In the genomic region with DNA sequence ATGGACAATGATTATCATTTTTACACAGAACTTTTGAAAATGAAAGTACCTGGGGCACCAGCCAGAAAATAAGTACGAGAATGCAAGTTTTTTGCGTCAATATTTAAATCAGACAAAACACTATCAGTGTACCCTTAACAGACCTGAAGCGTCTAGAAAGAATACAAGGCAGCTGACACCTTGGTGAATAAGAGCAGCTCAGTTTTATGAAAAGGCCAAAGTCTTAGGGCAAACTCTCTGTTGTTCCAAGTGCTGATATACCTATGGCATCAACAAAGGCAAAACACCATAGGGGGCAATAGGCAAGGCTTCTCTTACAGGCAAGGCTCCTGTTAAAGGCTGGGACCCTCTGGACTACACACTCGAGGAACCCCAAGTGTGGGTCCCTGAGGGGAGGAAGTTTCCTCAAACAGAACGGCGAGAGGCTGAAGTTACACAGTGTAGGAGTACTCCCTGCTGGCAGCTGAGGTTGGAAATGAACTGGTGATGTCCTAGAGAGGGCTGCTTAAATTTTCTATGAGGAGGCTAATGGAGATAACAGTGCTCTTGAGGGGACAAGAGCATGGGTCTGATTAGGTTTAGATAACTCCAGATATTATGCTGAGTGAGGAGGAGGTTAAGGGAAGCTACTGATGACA, we compare ENCODE assay signal across 16 cellular contexts.
DNase-seq lines count a peak whose midpoint lies in the region; ATAC-seq and TF ChIP-seq lines count a peak whose summit lies in the region.
"Had no signal": no experiment of that assay in that cellular context is flagged by ENCODE, and none has a peak within 500 bp of the region (broad histone marks: within the 10 kb centered on the region; RNA-seq: fewer than 3 reads in every experiment).

No MANE protein-coding gene starts in this region.

- H3K27ac ChIP-seq in A673 (ENCODE audit: low read depth, low read length, poor library complexity, severe bottlenecking): peak overlapping the region; percentile 68
- H3K27ac ChIP-seq in tibial nerve: peak overlapping the region in 2 of 4 donors; percentile 73 to 76

- CTCF ChIA-PET in A673 (lab: Charles Lee): interaction anchor here (0.7 kb wide), 1 partner anchor 202 kb away, joined by 4 read pairs; no protein-coding TSS in a partner anchor
- CTCF ChIA-PET in HEK293T (lab: Yijun Ruan, JAX): no interaction called here

- POLR2A ChIA-PET in A673 (lab: Charles Lee; ENCODE audit: low non-redundant PET): no interaction called here
- POLR2A ChIA-PET in HEK293T (lab: Yijun Ruan, JAX): no interaction called here

- H3K36me3 Mint-ChIP-seq in naive B cell: peaks cover 6 to 11% of the 10 kb centered on the region in 2 donors

- H3K27me3 ChIP-seq in A673 (replicated peaks; ENCODE audit: insufficient read depth, low read depth, low read length, poor library complexity) (no peaks in the 10 kb centered on the region), tibial nerve (no peaks in the 10 kb centered on the region)

- H3K4me3 Mint-ChIP-seq in naive B cell: peak overlapping the region in 1 of 8 donors; percentile 26
- H3K4me3 Mint-ChIP-seq: naive thymus-derived CD8-positive, alpha-beta T cell had no signal

- H3K4me1 Mint-ChIP-seq in naive B cell: peaks cover 0 to 14% (median 11%) of the 10 kb centered on the region in 3 donors

- no TSS peak for BruUV-seq in A673 (replicated peaks; lab: Mats Ljungman, UMichigan)

- TF ChIP-seq EP300 in tibial nerve (IDR thresholded peaks at IDR 0.05): no peak

- H3K27ac Mint-ChIP-seq in naive B cell: peak overlapping the region in 4 of 6 donors; percentile 25 to 77 (median 48)

- peak overlapping the region; percentile 14 for H3K4me3 ChIP-seq in A673 (ENCODE audit: low read depth, low read length, poor library complexity, severe bottlenecking)
- peak overlapping the region in 1 of 4 donors; percentile 19 for H3K4me3 ChIP-seq in tibial nerve
- H3K4me3 ChIP-seq: skin epidermis had no signal

- H3K36me3 ChIP-seq in A673 (ENCODE audit: insufficient read depth, low read length, poor library complexity, severe bottlenecking): no peaks in the 10 kb centered on the region
- H3K36me3 ChIP-seq in tibial nerve: no peaks in the 10 kb centered on the region

- H3K4me1 ChIP-seq in A673 (ENCODE audit: insufficient read depth, low read length, poor library complexity, severe bottlenecking) (peaks cover 21% of the 10 kb centered on the region), tibial nerve (peaks cover 0 to 31% (median 0%) of the 10 kb centered on the region in 4 donors)

- peaks cover 0 to 4% (median 0%) of the 10 kb centered on the region in 7 donors for H3K9me3 Mint-ChIP-seq in naive B cell
- H3K9me3 Mint-ChIP-seq: naive thymus-derived CD8-positive, alpha-beta T cell had no signal

- DNase-seq in A673 (ENCODE audit: low spot score) (peak; percentile 37), fibroblast of gingiva (ENCODE audit: low read depth) (peak; percentile 17), naive B cell (no peak), tibial nerve (ENCODE audit: low spot score in 2 of 2) (no peak), HEK293T (ENCODE audit: extremely low spot score) (no peak), HUDEP-2 (lab: John Stamatoyannopoulos, UW; ENCODE audit: unreplicated experiment in 76 of 76) (no peak)
- no peak for DNase-seq in activated CD4-positive, CD25-positive, alpha-beta regulatory T cell treated with anti-CD3 and anti-CD28 coated beads, Interleukin-2, amount 50 U/mL, for 72 hours
- DNase-seq: activated CD4-positive, alpha-beta T cell treated with anti-CD3 and anti-CD28 coated beads, Interleukin-2, amount 50 U/mL, for 48 hours; activated effector memory CD4-positive, alpha-beta T cell treated with anti-CD3 and anti-CD28 coated beads, Interleukin-2, amount 50 U/mL, for 16 hours; EL; naive thymus-derived CD8-positive, alpha-beta T cell; NCI-H2171; PC-3; T-helper 1 cell had no signal

- TF ChIP-seq CTCF in A673 (conservative IDR thresholded peaks at IDR 0.05; ENCODE audit: low read depth, low read length) (peak; percentile 26; the same call in 1 of the 2 replicates), tibial nerve (IDR thresholded peaks at IDR 0.05) (no peak)

- 50 to 63% methylated on average over 6 of the region's 6 CpGs for WGBS in tibial nerve, 2 donors

- peak; percentile 43 for ATAC-seq in HG03095 (IDR thresholded peaks at IDR 0.05; ENCODE audit: unreplicated experiment)
- ATAC-seq in naive B cell (ENCODE audit: low read depth in 2 of 2): peak; percentile 32 to 83
- ATAC-seq: naive thymus-derived CD8-positive, alpha-beta T cell; PC-3 had no signal

- no peaks in the 10 kb centered on the region for H3K27me3 Mint-ChIP-seq in naive B cell
- H3K27me3 Mint-ChIP-seq: naive thymus-derived CD8-positive, alpha-beta T cell had no signal

- intact Hi-C loops in A673 (cut with micrococcal nuclease; ENCODE audit: unreplicated experiment): loop anchor here (10.0 kb wide), 1 partner anchor 200 kb away; no protein-coding TSS in a partner anchor

- H3K9me3 ChIP-seq in A673 (ENCODE audit: low read depth, low read length, poor library complexity, severe bottlenecking) (no peaks in the 10 kb centered on the region), tibial nerve (no peaks in the 10 kb centered on the region)

- no peak for TF ChIP-seq POLR2A in tibial nerve (IDR thresholded peaks at IDR 0.05)

TF ChIP-seq in HEK293T, 16 proteins besides CTCF, POLR2A, EP300 and RAD21:
- no peak for TF ChIP-seq FOXM1 (IDR thresholded peaks at IDR 0.05; ENCODE audit: borderline replicate concordance)
- TF ChIP-seq L3MBTL2 (conservative IDR thresholded peaks at IDR 0.05): no peak
- TF ChIP-seq ELF4 (IDR thresholded peaks at IDR 0.05): no peak
- TF ChIP-seq SUZ12 (IDR thresholded peaks at IDR 0.05): no peak
- TF ChIP-seq ARNT (IDR thresholded peaks at IDR 0.05): no peak
- no peak for TF ChIP-seq LEF1 (IDR thresholded peaks at IDR 0.05; ENCODE audit: borderline replicate concordance)
- TF ChIP-seq TARDBP (IDR thresholded peaks at IDR 0.05): no peak
- TF ChIP-seq SP1 (IDR thresholded peaks at IDR 0.05): no peak
- TF ChIP-seq FOXA1 (IDR thresholded peaks at IDR 0.05): no peak
- no peak for TF ChIP-seq BHLHE40 (IDR thresholded peaks at IDR 0.05; ENCODE audit: borderline replicate concordance)
- TF ChIP-seq NFRKB (IDR thresholded peaks at IDR 0.05): no peak
TF ChIP-seq in HEK293T: peak in this region for 0.

Comparison
In these comparisons a context has a peak if more than half of its experiments do, and no peak if none do; other contexts are left out.
1. DNase-seq: peak in A673 (single experiment) and fibroblast of gingiva (single experiment); none in naive B cell (single experiment), tibial nerve (0 of 2), HEK293T (single experiment), HUDEP-2 (0 of 76) and activated CD4-positive, CD25-positive, alpha-beta regulatory T cell treated with anti-CD3 and anti-CD28 coated beads, Interleukin-2, amount 50 U/mL, for 72 hours (single experiment).